29 cellular contexts compared by ENCODE assay signal in genomic region chr12:104337030-104337558, GRCh38.
"Had no signal": no experiment of that assay in that cellular context is flagged by ENCODE, and none has a peak within 500 bp of the region (broad histone marks: within the 10 kb centered on the region; RNA-seq: fewer than 3 reads in every experiment).

No MANE protein-coding gene starts in this region.

- H3K4me1 Mint-ChIP-seq: natural killer cell; stimulated activated memory B cell treated with anti-CD40 and anti-IgM and Interleukin-4, amounts not matched to agents 10 μg/mL and 1 μg/mL and 100 μg/mL, for 72 hours; stimulated activated naive CD8-positive, alpha-beta T cell treated with anti-CD3 and anti-CD28 coated beads, Interleukin-15, amount 100 ng/mL, for 72 hours had no signal

- FAIRE-seq: pancreas, urothelium cell line had no signal

- H3K9me3 Mint-ChIP-seq: naive thymus-derived CD4-positive, alpha-beta T cell; natural killer cell; nephron; neural progenitor cell; stimulated activated memory B cell treated with anti-CD40 and anti-IgM and Interleukin-4, amounts not matched to agents 10 μg/mL and 1 μg/mL and 100 μg/mL, for 72 hours; stimulated activated naive CD8-positive, alpha-beta T cell treated with anti-CD3 and anti-CD28 coated beads, Interleukin-15, amount 100 ng/mL, for 72 hours had no signal

- H3K4me1 ChIP-seq: neural progenitor cell, pancreas, prostate gland, spleen, suprapubic skin, upper lobe of left lung had no signal

- H3K9me3 ChIP-seq: pancreas, prostate gland, spleen, suprapubic skin, testis, tibial nerve, upper lobe of left lung, vagina had no signal

- DNase-seq: naive thymus-derived CD4-positive, alpha-beta T cell; natural killer cell; occipital lobe; pancreas; right cardiac atrium; spleen; stimulated activated CD4-positive, alpha-beta T cell treated with anti-CD3 and anti-CD28 coated beads, Interleukin-12 subunit alpha, Interleukin-12 subunit beta, amount 100 ng/mL, for 4 hours; stimulated activated CD4-positive, alpha-beta T cell treated with anti-CD3 and anti-CD28 coated beads, Interleukin-1b, Interleukin-23, amount 100 ng/mL, for 48 hours; stimulated activated CD4-positive, alpha-beta T cell treated with anti-CD3 and anti-CD28 coated beads, Interleukin-4, amount 100 ng/mL, for 1 hour; stimulated activated CD4-positive, alpha-beta T cell treated with anti-CD3 and anti-CD28 coated beads, Interleukin-4, amount 100 ng/mL, for 4 hours; stimulated activated CD8-positive, alpha-beta memory T cell treated with anti-CD3 and anti-CD28 coated beads, Interleukin-4, amount 100 ng/mL, for 48 hours; stimulated activated naive CD4-positive, alpha-beta T cell; stimulated activated naive CD8-positive, alpha-beta T cell treated with anti-CD3 and anti-CD28 coated beads, Interleukin-15, amount 100 ng/mL, for 72 hours; stimulated activated naive CD8-positive, alpha-beta T cell treated with anti-CD3 and anti-CD28 coated beads, Interleukin-15, Interleukin-2, amounts not matched to agents 100 U/mL and 50 U/mL, for 24 hours; substantia nigra; testis; trophoblast cell; upper lobe of left lung had no signal

- H3K27ac Mint-ChIP-seq: naive thymus-derived CD4-positive, alpha-beta T cell; natural killer cell; nephron; neural progenitor cell; stimulated activated memory B cell treated with anti-CD40 and anti-IgM and Interleukin-4, amounts not matched to agents 10 μg/mL and 1 μg/mL and 100 μg/mL, for 72 hours; stimulated activated naive CD8-positive, alpha-beta T cell treated with anti-CD3 and anti-CD28 coated beads, Interleukin-15, amount 100 ng/mL, for 72 hours had no signal

- H3K27me3 ChIP-seq: neural progenitor cell, pancreas, spleen, suprapubic skin, testis, tibial nerve, upper lobe of left lung, vagina had no signal

- H3K4me3 ChIP-seq: neural progenitor cell, pancreas, prostate gland, skin epidermis, smooth muscle cell, spleen, suprapubic skin, testis, tibial nerve, upper lobe of left lung, vagina had no signal

- H3K4me3 Mint-ChIP-seq: naive thymus-derived CD4-positive, alpha-beta T cell; natural killer cell; nephron; neural progenitor cell; stimulated activated memory B cell treated with anti-CD40 and anti-IgM and Interleukin-4, amounts not matched to agents 10 μg/mL and 1 μg/mL and 100 μg/mL, for 72 hours; stimulated activated naive CD8-positive, alpha-beta T cell treated with anti-CD3 and anti-CD28 coated beads, Interleukin-15, amount 100 ng/mL, for 72 hours had no signal

- ATAC-seq: naive thymus-derived CD4-positive, alpha-beta T cell; natural killer cell; pancreas; right cardiac atrium; sciatic nerve; stimulated activated memory B cell treated with anti-CD40 and anti-IgM and Interleukin-4, amounts not matched to agents 10 μg/mL and 1 μg/mL and 100 μg/mL, for 72 hours; stimulated activated naive CD8-positive, alpha-beta T cell treated with anti-CD3 and anti-CD28 coated beads, Interleukin-15, amount 100 ng/mL, for 72 hours; stimulated activated naive CD8-positive, alpha-beta T cell treated with anti-CD3 and anti-CD28 coated beads, Interleukin-15, Interleukin-2, amounts not matched to agents 100 U/mL and 50 U/mL, for 24 hours had no signal

- H2AFZ ChIP-seq: neural progenitor cell had no signal

- H3K4me2 ChIP-seq: neural progenitor cell, smooth muscle cell had no signal

- H3K27me3 Mint-ChIP-seq: naive thymus-derived CD4-positive, alpha-beta T cell; stimulated activated memory B cell treated with anti-CD40 and anti-IgM and Interleukin-4, amounts not matched to agents 10 μg/mL and 1 μg/mL and 100 μg/mL, for 72 hours; stimulated activated naive CD8-positive, alpha-beta T cell treated with anti-CD3 and anti-CD28 coated beads, Interleukin-15, amount 100 ng/mL, for 72 hours had no signal

- H3K9ac ChIP-seq: neural progenitor cell had no signal

- H3K27ac ChIP-seq: neural progenitor cell, pancreas, prostate gland, skin epidermis, spleen, suprapubic skin, testis, tibial nerve, upper lobe of left lung, vagina had no signal
